1 cellular context compared by ENCODE assay signal in the genomic region with DNA sequence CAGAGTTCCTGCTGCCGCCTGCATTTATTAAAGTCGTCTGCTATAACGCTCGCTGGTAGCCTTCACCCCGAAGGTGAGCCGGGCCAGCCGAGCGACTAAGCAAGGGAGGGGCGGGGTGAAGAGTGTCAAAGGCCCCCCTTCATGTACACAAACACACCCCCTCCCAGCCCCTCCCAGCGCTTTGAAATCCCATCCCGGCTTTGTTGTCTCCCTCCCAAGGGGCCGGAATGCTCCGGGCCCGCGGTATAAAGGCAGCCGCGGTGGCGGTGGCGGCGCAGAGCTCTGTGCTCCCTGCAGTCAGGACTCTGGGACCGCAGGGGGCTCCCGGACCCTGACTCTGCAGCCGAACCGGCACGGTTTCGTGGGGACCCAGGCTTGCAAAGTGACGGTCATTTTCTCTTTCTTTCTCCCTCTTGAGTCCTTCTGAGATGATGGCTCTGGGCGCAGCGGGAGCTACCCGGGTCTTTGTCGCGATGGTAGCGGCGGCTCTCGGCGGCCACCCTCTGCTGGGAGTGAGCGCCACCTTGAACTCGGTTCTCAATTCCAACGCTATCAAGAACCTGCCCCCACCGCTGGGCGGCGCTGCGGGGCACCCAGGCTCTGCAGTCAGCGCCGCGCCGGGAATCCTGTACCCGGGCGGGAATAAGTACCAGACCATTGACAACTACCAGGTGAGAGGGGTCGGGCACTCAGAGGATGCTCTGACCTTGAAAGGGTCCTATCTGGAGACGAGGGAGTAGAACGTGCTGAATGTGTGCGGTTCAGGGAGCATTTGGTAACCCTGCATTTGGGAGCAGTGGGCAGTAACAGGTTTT.
TF ChIP-seq lines count a peak whose summit lies in the region.

A gene with protein sequence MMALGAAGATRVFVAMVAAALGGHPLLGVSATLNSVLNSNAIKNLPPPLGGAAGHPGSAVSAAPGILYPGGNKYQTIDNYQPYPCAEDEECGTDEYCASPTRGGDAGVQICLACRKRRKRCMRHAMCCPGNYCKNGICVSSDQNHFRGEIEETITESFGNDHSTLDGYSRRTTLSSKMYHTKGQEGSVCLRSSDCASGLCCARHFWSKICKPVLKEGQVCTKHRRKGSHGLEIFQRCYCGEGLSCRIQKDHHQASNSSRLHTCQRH (plus strand): TSS at position 275 of the 815 bp plus-strand sequence. CDS start 154 bp downstream, at position 429.

TF ChIP-seq in HepG2, 621 proteins besides CTCF, POLR2A, EP300 and RAD21 (continued from another document and continues in another):
- TF ChIP-seq, protein P1, sequence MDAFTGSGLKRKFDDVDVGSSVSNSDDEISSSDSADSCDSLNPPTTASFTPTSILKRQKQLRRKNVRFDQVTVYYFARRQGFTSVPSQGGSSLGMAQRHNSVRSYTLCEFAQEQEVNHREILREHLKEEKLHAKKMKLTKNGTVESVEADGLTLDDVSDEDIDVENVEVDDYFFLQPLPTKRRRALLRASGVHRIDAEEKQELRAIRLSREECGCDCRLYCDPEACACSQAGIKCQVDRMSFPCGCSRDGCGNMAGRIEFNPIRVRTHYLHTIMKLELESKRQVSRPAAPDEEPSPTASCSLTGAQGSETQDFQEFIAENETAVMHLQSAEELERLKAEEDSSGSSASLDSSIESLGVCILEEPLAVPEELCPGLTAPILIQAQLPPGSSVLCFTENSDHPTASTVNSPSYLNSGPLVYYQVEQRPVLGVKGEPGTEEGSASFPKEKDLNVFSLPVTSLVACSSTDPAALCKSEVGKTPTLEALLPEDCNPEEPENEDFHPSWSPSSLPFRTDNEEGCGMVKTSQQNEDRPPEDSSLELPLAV (CRISPR knock-in tag; conservative IDR thresholded peaks at IDR 0.05; ENCODE audit: low read depth), result no peak
- TF ChIP-seq, protein P2, sequence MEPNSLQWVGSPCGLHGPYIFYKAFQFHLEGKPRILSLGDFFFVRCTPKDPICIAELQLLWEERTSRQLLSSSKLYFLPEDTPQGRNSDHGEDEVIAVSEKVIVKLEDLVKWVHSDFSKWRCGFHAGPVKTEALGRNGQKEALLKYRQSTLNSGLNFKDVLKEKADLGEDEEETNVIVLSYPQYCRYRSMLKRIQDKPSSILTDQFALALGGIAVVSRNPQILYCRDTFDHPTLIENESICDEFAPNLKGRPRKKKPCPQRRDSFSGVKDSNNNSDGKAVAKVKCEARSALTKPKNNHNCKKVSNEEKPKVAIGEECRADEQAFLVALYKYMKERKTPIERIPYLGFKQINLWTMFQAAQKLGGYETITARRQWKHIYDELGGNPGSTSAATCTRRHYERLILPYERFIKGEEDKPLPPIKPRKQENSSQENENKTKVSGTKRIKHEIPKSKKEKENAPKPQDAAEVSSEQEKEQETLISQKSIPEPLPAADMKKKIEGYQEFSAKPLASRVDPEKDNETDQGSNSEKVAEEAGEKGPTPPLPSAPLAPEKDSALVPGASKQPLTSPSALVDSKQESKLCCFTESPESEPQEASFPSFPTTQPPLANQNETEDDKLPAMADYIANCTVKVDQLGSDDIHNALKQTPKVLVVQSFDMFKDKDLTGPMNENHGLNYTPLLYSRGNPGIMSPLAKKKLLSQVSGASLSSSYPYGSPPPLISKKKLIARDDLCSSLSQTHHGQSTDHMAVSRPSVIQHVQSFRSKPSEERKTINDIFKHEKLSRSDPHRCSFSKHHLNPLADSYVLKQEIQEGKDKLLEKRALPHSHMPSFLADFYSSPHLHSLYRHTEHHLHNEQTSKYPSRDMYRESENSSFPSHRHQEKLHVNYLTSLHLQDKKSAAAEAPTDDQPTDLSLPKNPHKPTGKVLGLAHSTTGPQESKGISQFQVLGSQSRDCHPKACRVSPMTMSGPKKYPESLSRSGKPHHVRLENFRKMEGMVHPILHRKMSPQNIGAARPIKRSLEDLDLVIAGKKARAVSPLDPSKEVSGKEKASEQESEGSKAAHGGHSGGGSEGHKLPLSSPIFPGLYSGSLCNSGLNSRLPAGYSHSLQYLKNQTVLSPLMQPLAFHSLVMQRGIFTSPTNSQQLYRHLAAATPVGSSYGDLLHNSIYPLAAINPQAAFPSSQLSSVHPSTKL (CRISPR knock-in tag; IDR thresholded peaks at IDR 0.05), result peak; percentile 77
- 0 out of 2 replicates have a peak, but pooled peaks have one; percentile 38 for TF ChIP-seq ISX (CRISPR knock-in tag; conservative IDR thresholded peaks at IDR 0.05)
- peak; percentile 60 for TF ChIP-seq ZNF18 (CRISPR knock-in tag; IDR thresholded peaks at IDR 0.05; ENCODE audit: insufficient replicate concordance)
- TF ChIP-seq ZFP36L2 (CRISPR knock-in tag; IDR thresholded peaks at IDR 0.05), result no peak
- TF ChIP-seq ATF7 (IDR thresholded peaks at IDR 0.05), result no peak
- TF ChIP-seq ATF7 (CRISPR knock-in tag; IDR thresholded peaks at IDR 0.05), result no peak
- no peak for TF ChIP-seq SMARCC2 (IDR thresholded peaks at IDR 0.05)
- TF ChIP-seq, protein P3, sequence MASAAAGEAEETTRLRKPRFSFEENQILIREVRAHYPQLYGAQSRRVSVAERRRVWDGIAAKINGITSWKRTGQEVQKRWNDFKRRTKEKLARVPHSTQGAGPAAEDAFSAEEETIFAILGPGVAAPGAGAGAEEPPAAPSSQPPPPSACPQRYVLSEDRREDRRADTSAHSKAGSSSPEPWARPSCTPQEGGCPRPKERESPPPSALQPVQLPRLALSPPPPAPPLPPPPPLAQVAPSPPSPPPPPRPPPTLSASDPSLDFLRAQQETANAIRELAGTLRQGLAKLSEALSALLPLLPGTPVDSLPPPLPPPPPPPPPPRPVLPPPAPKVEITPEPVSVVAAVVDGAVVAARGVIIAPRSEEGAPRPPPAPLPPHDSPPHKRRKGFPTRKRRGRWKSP (CRISPR knock-in tag; IDR thresholded peaks at IDR 0.05), result peak; percentile 86
- peak; percentile 78; the same call in 1 of the 2 replicates for TF ChIP-seq ZNF546 (CRISPR knock-in tag; conservative IDR thresholded peaks at IDR 0.05)
- peak; percentile 84 for TF ChIP-seq POGZ (CRISPR knock-in tag; IDR thresholded peaks at IDR 0.05)
- no peak for TF ChIP-seq ARNTL (CRISPR knock-in tag; IDR thresholded peaks at IDR 0.05)
- TF ChIP-seq ZSCAN21 (CRISPR knock-in tag; IDR thresholded peaks at IDR 0.05; ENCODE audit: borderline replicate concordance), result peak; percentile 16; the same call in 1 of the 2 replicates
- TF ChIP-seq HMG20B (CRISPR knock-in tag; conservative IDR thresholded peaks at IDR 0.05), result no peak
- no peak for TF ChIP-seq TEAD2 (CRISPR knock-in tag; IDR thresholded peaks at IDR 0.05)
- peak; percentile 80 for TF ChIP-seq ZNF816 (CRISPR knock-in tag; IDR thresholded peaks at IDR 0.05; ENCODE audit: borderline replicate concordance)
- TF ChIP-seq ZKSCAN5 (CRISPR knock-in tag; IDR thresholded peaks at IDR 0.05), result no peak
- no peak for TF ChIP-seq FOSL1 (CRISPR knock-in tag; IDR thresholded peaks at IDR 0.05; ENCODE audit: borderline replicate concordance)
- TF ChIP-seq TFDP1 (CRISPR knock-in tag; IDR thresholded peaks at IDR 0.05; ENCODE audit: borderline replicate concordance), result no peak
- TF ChIP-seq JUNB (CRISPR knock-in tag; IDR thresholded peaks at IDR 0.05; ENCODE audit: borderline replicate concordance), result no peak
- TF ChIP-seq, protein P4, sequence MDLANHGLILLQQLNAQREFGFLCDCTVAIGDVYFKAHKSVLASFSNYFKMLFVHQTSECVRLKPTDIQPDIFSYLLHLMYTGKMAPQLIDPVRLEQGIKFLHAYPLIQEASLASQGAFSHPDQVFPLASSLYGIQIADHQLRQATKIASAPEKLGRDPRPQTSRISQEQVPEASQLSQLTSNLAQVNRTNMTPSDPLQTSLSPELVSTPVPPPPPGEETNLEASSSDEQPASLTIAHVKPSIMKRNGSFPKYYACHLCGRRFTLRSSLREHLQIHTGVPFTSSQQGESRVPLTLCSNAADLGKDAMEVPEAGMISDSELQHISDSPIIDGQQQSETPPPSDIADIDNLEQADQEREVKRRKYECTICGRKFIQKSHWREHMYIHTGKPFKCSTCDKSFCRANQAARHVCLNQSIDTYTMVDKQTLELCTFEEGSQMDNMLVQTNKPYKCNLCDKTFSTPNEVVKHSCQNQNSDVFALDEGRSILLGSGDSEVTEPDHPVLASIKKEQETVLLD (CRISPR knock-in tag; IDR thresholded peaks at IDR 0.05; ENCODE audit: low read depth), result no peak; the same call in 1 of the 2 replicates
- TF ChIP-seq ZFP41 (CRISPR knock-in tag; IDR thresholded peaks at IDR 0.05; ENCODE audit: borderline replicate concordance), result no peak; the same call in 1 of the 2 replicates
- TF ChIP-seq ZBTB1 (CRISPR knock-in tag; IDR thresholded peaks at IDR 0.05; ENCODE audit: borderline replicate concordance), result no peak
- TF ChIP-seq ZNF790 (CRISPR knock-in tag; IDR thresholded peaks at IDR 0.05; ENCODE audit: borderline replicate concordance), result no peak
- no peak for TF ChIP-seq ELK4 (CRISPR knock-in tag; IDR thresholded peaks at IDR 0.05; ENCODE audit: borderline replicate concordance)
- TF ChIP-seq MAX (IDR thresholded peaks at IDR 0.05), result peak; percentile 44; the same call in 1 of the 2 replicates
- TF ChIP-seq NFATC3 (CRISPR knock-in tag; IDR thresholded peaks at IDR 0.05), result no peak
- TF ChIP-seq CEBPG (CRISPR knock-in tag; IDR thresholded peaks at IDR 0.05), result no peak
- no peak; the same call in 1 of the 2 replicates for TF ChIP-seq KMT2B (CRISPR knock-in tag; IDR thresholded peaks at IDR 0.05)
- no peak for TF ChIP-seq SETDB1 (CRISPR knock-in tag; IDR thresholded peaks at IDR 0.05; ENCODE audit: borderline replicate concordance)
- peak; percentile 53; the same call in 1 of the 2 replicates for TF ChIP-seq RELA (CRISPR knock-in tag; IDR thresholded peaks at IDR 0.05)
- 0 out of 2 replicates have a peak, but pooled peaks have one; percentile 40 for TF ChIP-seq ZNF589 (CRISPR knock-in tag; conservative IDR thresholded peaks at IDR 0.05)
- TF ChIP-seq, protein P5, sequence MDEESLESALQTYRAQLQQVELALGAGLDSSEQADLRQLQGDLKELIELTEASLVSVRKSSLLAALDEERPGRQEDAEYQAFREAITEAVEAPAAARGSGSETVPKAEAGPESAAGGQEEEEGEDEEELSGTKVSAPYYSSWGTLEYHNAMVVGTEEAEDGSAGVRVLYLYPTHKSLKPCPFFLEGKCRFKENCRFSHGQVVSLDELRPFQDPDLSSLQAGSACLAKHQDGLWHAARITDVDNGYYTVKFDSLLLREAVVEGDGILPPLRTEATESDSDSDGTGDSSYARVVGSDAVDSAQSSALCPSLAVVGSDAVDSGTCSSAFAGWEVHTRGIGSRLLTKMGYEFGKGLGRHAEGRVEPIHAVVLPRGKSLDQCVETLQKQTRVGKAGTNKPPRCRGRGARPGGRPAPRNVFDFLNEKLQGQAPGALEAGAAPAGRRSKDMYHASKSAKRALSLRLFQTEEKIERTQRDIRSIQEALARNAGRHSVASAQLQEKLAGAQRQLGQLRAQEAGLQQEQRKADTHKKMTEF (CRISPR knock-in tag; IDR thresholded peaks at IDR 0.05), result peak; percentile 73
- TF ChIP-seq ZC3H13 (CRISPR knock-in tag; IDR thresholded peaks at IDR 0.05), result peak; percentile 25; the same call in 1 of the 2 replicates
- no peak for TF ChIP-seq PAWR (CRISPR knock-in tag; IDR thresholded peaks at IDR 0.05; ENCODE audit: borderline replicate concordance)
- no peak for TF ChIP-seq HBP1 (CRISPR knock-in tag; IDR thresholded peaks at IDR 0.05; ENCODE audit: low read depth)
- TF ChIP-seq ZNF839 (CRISPR knock-in tag; IDR thresholded peaks at IDR 0.05; ENCODE audit: borderline replicate concordance), result no peak
- no peak; the same call in 1 of the 2 replicates for TF ChIP-seq ZNF564 (CRISPR knock-in tag; IDR thresholded peaks at IDR 0.05)
- no peak for TF ChIP-seq TSC22D2 (CRISPR knock-in tag; IDR thresholded peaks at IDR 0.05; ENCODE audit: borderline replicate concordance)
